16 cellular contexts compared by ENCODE assay signal in genomic region chr9:16133032-16133431, GRCh38.
"Had no signal": no experiment of that assay in that cellular context is flagged by ENCODE, and none has a peak within 500 bp of the region (broad histone marks: within the 10 kb centered on the region; RNA-seq: fewer than 3 reads in every experiment).

No MANE protein-coding gene starts in this region.

- H3K36me3 Mint-ChIP-seq: immature natural killer cell; naive thymus-derived CD8-positive, alpha-beta T cell; stimulated activated naive B cell treated with anti-CD40 and anti-IgM and Interleukin-4, amounts not matched to agents 10 μg/mL and 1 μg/mL and 100 μg/mL, for 72 hours had no signal

- H3K4me1 Mint-ChIP-seq: endodermal cell; stimulated activated naive B cell treated with anti-CD40 and anti-IgM and Interleukin-4, amounts not matched to agents 10 μg/mL and 1 μg/mL and 100 μg/mL, for 72 hours had no signal

- H3K27ac ChIP-seq: ascending aorta, lower lobe of right lung, spleen, upper lobe of left lung, WERI-Rb-1 had no signal

- H3K27ac Mint-ChIP-seq: activated T-cell treated with anti-CD3 and anti-CD28 coated beads, Interleukin-2, amount 50 U/mL, for 72 hours; endodermal cell; immature natural killer cell; naive thymus-derived CD8-positive, alpha-beta T cell; progenitor cell of endocrine pancreas; stimulated activated naive B cell treated with anti-CD40 and anti-IgM and Interleukin-4, amounts not matched to agents 10 μg/mL and 1 μg/mL and 100 μg/mL, for 72 hours had no signal

- H3K9me3 Mint-ChIP-seq: activated CD8-positive, alpha-beta T cell treated with anti-CD3 and anti-CD28 coated beads for 36 hours; immature natural killer cell; naive thymus-derived CD8-positive, alpha-beta T cell; stimulated activated naive B cell treated with anti-CD40 and anti-IgM and Interleukin-4, amounts not matched to agents 10 μg/mL and 1 μg/mL and 100 μg/mL, for 72 hours had no signal

- DNase-seq: activated CD4-positive, alpha-beta T cell treated with anti-CD3 and anti-CD28 coated beads for 4 hours; activated CD8-positive, alpha-beta memory T cell treated with anti-CD3 and anti-CD28 coated beads, Interleukin-2, amount 50 U/mL, for 4 hours; activated gamma-delta T cell treated with Interleukin-2 at 50 U/mL for 16 hours; occipital lobe; spleen; stimulated activated naive B cell treated with anti-CD40 and anti-IgM and Interleukin-4, amounts not matched to agents 10 μg/mL and 1 μg/mL and 100 μg/mL, for 72 hours had no signal

- H3K9me3 ChIP-seq: ascending aorta, lower lobe of right lung, upper lobe of left lung had no signal

- H3K4me3 Mint-ChIP-seq: activated CD8-positive, alpha-beta T cell treated with anti-CD3 and anti-CD28 coated beads for 36 hours; activated T-cell treated with anti-CD3 and anti-CD28 coated beads, Interleukin-2, amount 50 U/mL, for 72 hours; endodermal cell; immature natural killer cell; stimulated activated naive B cell treated with anti-CD40 and anti-IgM and Interleukin-4, amounts not matched to agents 10 μg/mL and 1 μg/mL and 100 μg/mL, for 72 hours had no signal

- H3K27me3 ChIP-seq: ascending aorta, upper lobe of left lung had no signal

- H3K4me1 ChIP-seq: ascending aorta, lower lobe of right lung, spleen, upper lobe of left lung had no signal

- H3K4me3 ChIP-seq: ascending aorta, lower lobe of right lung, spleen, upper lobe of left lung had no signal

- H3K36me3 ChIP-seq: ascending aorta, lower lobe of right lung, spleen, upper lobe of left lung, WERI-Rb-1 had no signal
